Comparison of ENCODE assay signal across 1 cellular context in genomic region chr18:23835076-23835475, GRCh38.
TF ChIP-seq lines count a peak whose summit lies in the region.

No MANE protein-coding gene starts in this region.

TF ChIP-seq in SK-N-SH, 30 proteins besides CTCF, POLR2A, EP300 and RAD21 (continued from another document):
- TF ChIP-seq FOSL2 (IDR thresholded peaks at IDR 0.05; ENCODE audit: borderline replicate concordance, low read depth) (no peak), IRF3 (IDR thresholded peaks at IDR 0.05; ENCODE audit: low read depth, low read length) (no peak), GABPA (IDR thresholded peaks at IDR 0.05; ENCODE audit: low read depth) (no peak), USF1 (IDR thresholded peaks at IDR 0.05; ENCODE audit: borderline replicate concordance, low read depth) (no peak), REST (IDR thresholded peaks at IDR 0.05; ENCODE audit: low read depth, low read length) (no peak), RXRA (IDR thresholded peaks at IDR 0.05; ENCODE audit: borderline replicate concordance, low read depth) (no peak)
TF ChIP-seq in SK-N-SH: peak in this region for 0.
